1 cellular context compared by ENCODE assay signal in genomic region chr21:34201441-34201838, GRCh38.
TF ChIP-seq lines count a peak whose summit lies in the region.

No MANE protein-coding gene starts in this region.

TF ChIP-seq in K562, 482 proteins besides CTCF, POLR2A, EP300 and RAD21 (continued from another document):
- 0 out of 2 replicates have a peak, but pooled peaks have one; percentile 14 for TF ChIP-seq ZBTB40 (IDR thresholded peaks at IDR 0.05)
- no peak for TF ChIP-seq ZBTB40 (CRISPR knock-in tag; IDR thresholded peaks at IDR 0.05)
- TF ChIP-seq FOXK2 (conservative IDR thresholded peaks at IDR 0.05 in 1 of 2, IDR thresholded peaks at IDR 0.05 in 1 of 2; ENCODE audit: low read depth in 2 of 2): no peak
- TF ChIP-seq FIP1L1 (IDR thresholded peaks at IDR 0.05; ENCODE audit: low read depth, low read length, poor library complexity, severe bottlenecking): no peak
- no peak for TF ChIP-seq SETDB1 (IDR thresholded peaks at IDR 0.05; ENCODE audit: low read length)
- TF ChIP-seq, protein P1, sequence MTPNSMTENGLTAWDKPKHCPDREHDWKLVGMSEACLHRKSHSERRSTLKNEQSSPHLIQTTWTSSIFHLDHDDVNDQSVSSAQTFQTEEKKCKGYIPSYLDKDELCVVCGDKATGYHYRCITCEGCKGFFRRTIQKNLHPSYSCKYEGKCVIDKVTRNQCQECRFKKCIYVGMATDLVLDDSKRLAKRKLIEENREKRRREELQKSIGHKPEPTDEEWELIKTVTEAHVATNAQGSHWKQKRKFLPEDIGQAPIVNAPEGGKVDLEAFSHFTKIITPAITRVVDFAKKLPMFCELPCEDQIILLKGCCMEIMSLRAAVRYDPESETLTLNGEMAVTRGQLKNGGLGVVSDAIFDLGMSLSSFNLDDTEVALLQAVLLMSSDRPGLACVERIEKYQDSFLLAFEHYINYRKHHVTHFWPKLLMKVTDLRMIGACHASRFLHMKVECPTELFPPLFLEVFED (CRISPR knock-in tag; conservative IDR thresholded peaks at IDR 0.05): 0 out of 2 replicates have a peak, but pooled peaks have one; percentile 16
- no peak for TF ChIP-seq ZNF778 (CRISPR knock-in tag; IDR thresholded peaks at IDR 0.05)
- TF ChIP-seq NELFE (IDR thresholded peaks at IDR 0.05; ENCODE audit: insufficient read depth, insufficient read length): no peak
- peak; percentile 57; the same call in 1 of the 2 replicates for TF ChIP-seq ELF4 (CRISPR knock-in tag; IDR thresholded peaks at IDR 0.05)
- TF ChIP-seq MEIS2 (IDR thresholded peaks at IDR 0.05; ENCODE audit: partially characterized antibody): peak; percentile 34
- no peak for TF ChIP-seq ZNF140 (CRISPR knock-in tag; IDR thresholded peaks at IDR 0.05)
- TF ChIP-seq ZNF121 (CRISPR knock-in tag; conservative IDR thresholded peaks at IDR 0.05): no peak
- no peak for TF ChIP-seq E2F5 (CRISPR knock-in tag; IDR thresholded peaks at IDR 0.05)
- no peak for TF ChIP-seq ZNF79 (CRISPR knock-in tag; IDR thresholded peaks at IDR 0.05; ENCODE audit: low read depth)
- no peak for TF ChIP-seq HNRNPUL1 (IDR thresholded peaks at IDR 0.05; ENCODE audit: low read length)
- TF ChIP-seq ZNF212 (CRISPR knock-in tag; IDR thresholded peaks at IDR 0.05): no peak
- no peak for TF ChIP-seq CHCHD3 (CRISPR knock-in tag; IDR thresholded peaks at IDR 0.05)
- no peak for TF ChIP-seq MAFG (tag; conservative IDR thresholded peaks at IDR 0.05)
- TF ChIP-seq HDAC1 (IDR thresholded peaks at IDR 0.05): peak in 1 of 2 experiments; percentile 72; a peak in 2 of 4 replicates
- TF ChIP-seq RBM39 (optimal IDR thresholded peaks at IDR 0.05; ENCODE audit: low read depth, low read length): no peak
- no peak for TF ChIP-seq TBP (optimal IDR thresholded peaks at IDR 0.05; ENCODE audit: low read depth, low read length)
- TF ChIP-seq CTCFL (IDR thresholded peaks at IDR 0.05; ENCODE audit: borderline replicate concordance, insufficient read depth, low read depth, low read length, poor library complexity, severe bottlenecking): no peak
- no peak for TF ChIP-seq FOSL1 (tag; conservative IDR thresholded peaks at IDR 0.05)
- TF ChIP-seq KAT7 (CRISPR knock-in tag; IDR thresholded peaks at IDR 0.05; ENCODE audit: borderline replicate concordance): no peak
- peak; percentile 63; the same call in 1 of the 2 replicates for TF ChIP-seq NR2C1 (IDR thresholded peaks at IDR 0.05)
- peak; percentile 55; the same call in 1 of the 2 replicates for TF ChIP-seq NR2C1 (tag; IDR thresholded peaks at IDR 0.05)
- no peak for TF ChIP-seq NR2C2 (CRISPR knock-in tag; IDR thresholded peaks at IDR 0.05)
- 0 out of 2 replicates have a peak, but pooled peaks have one; percentile 53 for TF ChIP-seq NR2C2 (tag; IDR thresholded peaks at IDR 0.05)
- TF ChIP-seq CBFA2T2 (conservative IDR thresholded peaks at IDR 0.05): 0 out of 2 replicates have a peak, but pooled peaks have one; percentile 28
- peak in 1 of 2 experiments; percentile 91; a peak in 2 of 4 replicates for TF ChIP-seq RCOR1 (IDR thresholded peaks at IDR 0.05; ENCODE audit: borderline replicate concordance in 1 of 2, low read depth in 2 of 2, low read length in 2 of 2)
- no peak for TF ChIP-seq TARDBP (IDR thresholded peaks at IDR 0.05)
- no peak for TF ChIP-seq SOX6 (IDR thresholded peaks at IDR 0.05)
- no peak for TF ChIP-seq MXI1 (IDR thresholded peaks at IDR 0.05; ENCODE audit: low read depth, low read length)
- TF ChIP-seq, protein P2, sequence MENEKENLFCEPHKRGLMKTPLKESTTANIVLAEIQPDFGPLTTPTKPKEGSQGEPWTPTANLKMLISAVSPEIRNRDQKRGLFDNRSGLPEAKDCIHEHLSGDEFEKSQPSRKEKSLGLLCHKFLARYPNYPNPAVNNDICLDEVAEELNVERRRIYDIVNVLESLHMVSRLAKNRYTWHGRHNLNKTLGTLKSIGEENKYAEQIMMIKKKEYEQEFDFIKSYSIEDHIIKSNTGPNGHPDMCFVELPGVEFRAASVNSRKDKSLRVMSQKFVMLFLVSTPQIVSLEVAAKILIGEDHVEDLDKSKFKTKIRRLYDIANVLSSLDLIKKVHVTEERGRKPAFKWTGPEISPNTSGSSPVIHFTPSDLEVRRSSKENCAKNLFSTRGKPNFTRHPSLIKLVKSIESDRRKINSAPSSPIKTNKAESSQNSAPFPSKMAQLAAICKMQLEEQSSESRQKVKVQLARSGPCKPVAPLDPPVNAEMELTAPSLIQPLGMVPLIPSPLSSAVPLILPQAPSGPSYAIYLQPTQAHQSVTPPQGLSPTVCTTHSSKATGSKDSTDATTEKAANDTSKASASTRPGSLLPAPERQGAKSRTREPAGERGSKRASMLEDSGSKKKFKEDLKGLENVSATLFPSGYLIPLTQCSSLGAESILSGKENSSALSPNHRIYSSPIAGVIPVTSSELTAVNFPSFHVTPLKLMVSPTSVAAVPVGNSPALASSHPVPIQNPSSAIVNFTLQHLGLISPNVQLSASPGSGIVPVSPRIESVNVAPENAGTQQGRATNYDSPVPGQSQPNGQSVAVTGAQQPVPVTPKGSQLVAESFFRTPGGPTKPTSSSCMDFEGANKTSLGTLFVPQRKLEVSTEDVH (IDR thresholded peaks at IDR 0.05; ENCODE audit: low read depth, partially characterized antibody): no peak
